ENCODE assay signal across 15 cellular contexts in the genomic region with DNA sequence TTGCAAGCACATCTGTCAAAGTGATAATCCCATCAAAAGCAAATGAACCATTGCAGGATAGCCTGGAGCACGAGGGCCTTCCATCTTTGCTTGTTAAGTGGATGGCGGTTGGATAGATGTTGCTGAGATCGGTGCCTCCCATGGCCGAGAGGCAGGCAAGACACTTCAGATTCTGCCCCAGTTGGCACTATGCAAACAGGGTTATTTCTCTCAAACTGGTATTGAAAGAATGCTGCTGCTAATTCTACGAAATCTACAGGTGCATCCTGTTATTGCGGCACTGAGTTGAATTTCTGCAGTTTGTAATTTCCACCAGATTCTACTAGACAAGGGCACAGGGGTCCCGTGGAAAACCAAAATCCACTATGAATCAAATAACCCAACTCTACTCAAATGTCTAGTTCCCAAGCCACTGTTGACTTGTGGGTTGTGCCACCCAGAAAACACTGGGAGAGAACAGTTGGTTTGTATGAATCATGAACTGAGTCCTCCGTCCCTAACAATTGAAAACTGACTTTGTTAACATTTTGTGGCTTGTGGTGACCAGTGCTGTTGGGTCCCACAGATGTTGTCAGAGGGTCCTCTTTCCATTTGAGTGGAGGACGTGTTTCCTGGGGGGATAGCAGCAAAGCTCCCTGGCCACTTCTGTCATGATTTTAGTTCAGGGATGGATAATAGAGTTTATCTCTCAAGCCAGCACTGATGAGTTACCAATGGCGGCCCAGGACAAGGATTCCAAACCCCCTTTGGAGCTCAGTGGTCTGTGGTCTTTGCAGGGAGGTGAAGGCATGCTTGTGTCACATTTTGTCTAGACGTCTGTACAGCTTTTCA. TPM values are rescaled to one million over a fixed set of nuclear protein-coding genes. Genes with fewer than 3 reads are reported as not detected.
DNase-seq lines count a peak whose midpoint lies in the region; ATAC-seq, FAIRE-seq and TF ChIP-seq lines count a peak whose summit lies in the region.
"Had no signal": no experiment of that assay in that cellular context is flagged by ENCODE, and none has a peak within 500 bp of the region (broad histone marks: within the 10 kb centered on the region; RNA-seq: fewer than 3 reads in every experiment).

No MANE protein-coding gene starts in this region.

- no peak for TF ChIP-seq RAD21 in GM12878 (IDR thresholded peaks at IDR 0.05; ENCODE audit: insufficient read depth, low read depth, low read length)

- H3K4me2 ChIP-seq in OCI-LY3 (ENCODE audit: low read length) (peak overlapping the region; percentile 59), GM12878 (ENCODE audit: control insufficient read depth, insufficient read depth) (no peak overlapping the region)

- POLR2A ChIA-PET in GM12878 (lab: Charles Lee), result no interaction called here

- DNase-seq in cardiac septum (ENCODE audit: low spot score), result peak; percentile 10
- no peak for DNase-seq in Right ventricle myocardium inferior (ENCODE audit: missing footprints)
- no peak for DNase-seq in GM12878 (ENCODE audit: low read depth, low spot score)
- no peak for DNase-seq in upper lobe of right lung
- no peak for DNase-seq in GM19238 (ENCODE audit: insufficient read length, low spot score)
- no peak for DNase-seq in MG63
- no peak for DNase-seq in NCI-H748 treated with DMSO at 0.1 percent for 48 hours (lab: John Stamatoyannopoulos, UW)
- DNase-seq: effector CD8-positive, alpha-beta T cell; glutamatergic neuron; NCI-H1092; stimulated activated CD4-positive, alpha-beta T cell treated with anti-CD3 and anti-CD28 coated beads, Interleukin-15, amount 100 ng/mL, for 24 hours had no signal

- H3K4me1 ChIP-seq in OCI-LY3 (ENCODE audit: low read length), result peaks cover 79% of the 10 kb centered on the region
- H3K4me1 ChIP-seq in GM12878 (ENCODE audit: control insufficient read depth, insufficient read depth, low read length), result peaks cover 30% of the 10 kb centered on the region
- peaks cover 53% of the 10 kb centered on the region for H3K4me1 ChIP-seq in upper lobe of right lung
- H3K4me1 ChIP-seq: body of pancreas had no signal

- H2AFZ ChIP-seq in OCI-LY3 (ENCODE audit: low read depth, low read length) (no peak overlapping the region), GM12878 (ENCODE audit: control insufficient read depth, low read depth, low read length) (no peak overlapping the region)

- H3K79me2 ChIP-seq in OCI-LY3 (ENCODE audit: low read length) (no peaks in the 10 kb centered on the region), GM12878 (ENCODE audit: control insufficient read depth, insufficient read depth, low read length) (no peaks in the 10 kb centered on the region)

- FAIRE-seq in GM12878 (lab: Jason Lieb, UNC), result no peak

- H3K4me3 ChIP-seq in OCI-LY3 (ENCODE audit: low read length) (peak overlapping the region; percentile 23), GM12878 (no peak overlapping the region), upper lobe of right lung (no peak overlapping the region), MG63 (no peak overlapping the region)
- H3K4me3 ChIP-seq: body of pancreas, left lung had no signal

- peak overlapping the region; percentile 65 for H3K27ac ChIP-seq in OCI-LY3 (ENCODE audit: low read length)
- no peak overlapping the region for H3K27ac ChIP-seq in GM12878 (ENCODE audit: control insufficient read depth, insufficient read depth)
- H3K27ac ChIP-seq in upper lobe of right lung, result peak overlapping the region; percentile 3
- H3K27ac ChIP-seq: body of pancreas had no signal

- CTCF ChIA-PET in GM12878 (lab: Yijun Ruan, JAX), result interaction anchor here (0.6 to 4.1 kb wide), 5 partner anchors 18 to 252 kb away, joined by 3 to 34 read pairs (median 3); no protein-coding TSS in a partner anchor

- in situ Hi-C loops in GM12878 (cut with MboI), result no loop called here

- BruUV-seq in GM12878 (replicated peaks; lab: Mats Ljungman, UMichigan), result no TSS peak

- WGBS in GM12878 (ENCODE audit: insufficient coverage, insufficient replicate concordance, low lambda C conversion rate, missing lambda C conversion rate), result 43% methylated on average over 11 of the region's 11 CpGs

- intact Hi-C loops in cardiac septum (cut with DNase I), result no loop called here
- intact Hi-C loops in Right ventricle myocardium inferior (cut with DNase I), result no loop called here
- intact Hi-C loops in GM12878 (cut with micrococcal nuclease; ENCODE audit: unreplicated experiment), result no loop called here
- intact Hi-C loops in upper lobe of right lung (cut with DNase I), result loop anchor here (10.0 kb wide), 1 partner anchor 55 kb away; no protein-coding TSS in a partner anchor

- H3K9ac ChIP-seq in OCI-LY3 (ENCODE audit: low read length) (peak overlapping the region; percentile 42), GM12878 (ENCODE audit: control insufficient read depth, insufficient read depth, low read length) (no peak overlapping the region)

- TF ChIP-seq CTCF in OCI-LY3 (IDR thresholded peaks at IDR 0.05; ENCODE audit: low read depth, low read length), result no peak
- TF ChIP-seq CTCF in GM12878 (IDR thresholded peaks at IDR 0.05 in 2 of 3, conservative IDR thresholded peaks at IDR 0.05 in 1 of 3; ENCODE audit: control insufficient read depth in 2 of 3, extremely low read depth in 1 of 3, insufficient read depth in 1 of 3, low read depth in 3 of 3, low read length in 3 of 3), result no peak
- no peak for TF ChIP-seq CTCF in upper lobe of right lung (IDR thresholded peaks at IDR 0.05)

- RAD21 ChIA-PET in GM12878 (lab: Charles Lee; ENCODE audit: unreplicated experiment), result interaction anchor here (0.9 to 3.0 kb wide), 5 partner anchors 11 to 173 kb away, joined by 3 to 10 read pairs (median 3); no protein-coding TSS in a partner anchor

- SMC1A ChIA-PET in GM12878 (lab: Charles Lee; ENCODE audit: uncharacterized antibody, unreplicated experiment), result interaction anchor here (1.1 to 6.9 kb wide), 5 partner anchors 11 to 56 kb away, joined by 4 to 66 read pairs (median 9); no protein-coding TSS in a partner anchor

- TF ChIP-seq EP300 in GM12878 (IDR thresholded peaks at IDR 0.05; ENCODE audit: borderline replicate concordance in 1 of 2, control insufficient read depth in 1 of 2, low read depth in 2 of 2, low read length in 2 of 2), result no peak

- H4K20me1 ChIP-seq in OCI-LY3 (ENCODE audit: insufficient read depth, low read length) (no peaks in the 10 kb centered on the region), GM12878 (ENCODE audit: control insufficient read depth, insufficient read depth) (no peaks in the 10 kb centered on the region)

- ATAC-seq in Right ventricle myocardium inferior (no peak), GM12878 (no peak), upper lobe of right lung (no peak)
- ATAC-seq: body of pancreas had no signal

- H3K36me3 ChIP-seq in OCI-LY3 (replicated peaks; ENCODE audit: low read depth, low read length) (no peaks in the 10 kb centered on the region), GM12878 (ENCODE audit: control insufficient read depth in 2 of 2, insufficient read depth in 2 of 2, low read length in 1 of 2) (no peaks in the 10 kb centered on the region), upper lobe of right lung (no peaks in the 10 kb centered on the region), MG63 (no peaks in the 10 kb centered on the region)
- H3K36me3 ChIP-seq: left lung had no signal

- no peak for TF ChIP-seq POLR2A in GM12878 (IDR thresholded peaks at IDR 0.05; ENCODE audit: low read depth, low read length)

- H3K27me3 ChIP-seq in OCI-LY3 (ENCODE audit: low read depth, low read length), result no peaks in the 10 kb centered on the region
- no peaks in the 10 kb centered on the region; a peak in 1 of 4 replicates for H3K27me3 ChIP-seq in GM12878 (replicated peaks in 1 of 2; ENCODE audit: control insufficient read depth in 2 of 2, insufficient read depth in 2 of 2, low read length in 1 of 2)
- no peaks in the 10 kb centered on the region for H3K27me3 ChIP-seq in upper lobe of right lung
- H3K27me3 ChIP-seq in MG63, result peaks cover 7% of the 10 kb centered on the region; the same call in 1 of the 2 replicates
- H3K27me3 ChIP-seq: body of pancreas, left lung had no signal

- H3K9me3 ChIP-seq in OCI-LY3 (ENCODE audit: insufficient read depth, low read length) (peaks cover 5% of the 10 kb centered on the region; the same call in 1 of the 2 replicates), GM12878 (replicated peaks; ENCODE audit: control insufficient read depth, insufficient read depth, low read length) (no peaks in the 10 kb centered on the region), upper lobe of right lung (no peaks in the 10 kb centered on the region), MG63 (no peaks in the 10 kb centered on the region)
- H3K9me3 ChIP-seq: body of pancreas, left lung had no signal

RNA-seq across cellular contexts. Expression of a gene that starts 7.1 kb away (rescaled TPM):
- total RNA-seq in cardiac septum, result 0.73 TPM
- total RNA-seq in Right ventricle myocardium inferior, result 3.8 TPM
- 4.9 and 10.7 TPM in 2 replicates for total RNA-seq in GM12878 (2013; cell fraction: nucleolus; rRNA removed)
- 3.4 and 4.0 TPM in 2 replicates for total RNA-seq in GM12878 (2014; rRNA removed)
- total RNA-seq in GM12878 (2014; rRNA removed; fragmentation: Illumina TruSeq; extraction: Trizol), result 5.0 and 5.3 TPM in 2 replicates
- total RNA-seq in GM12878 (2021), result 5.0 and 5.3 TPM in 2 replicates
- polyA plus RNA-seq in GM12878 (2011; ENCODE audit: low read depth), result 0.97 TPM
- 2.2 and 2.4 TPM in 2 replicates for polyA plus RNA-seq in GM12878 (2011; rRNA removed)
- polyA plus RNA-seq in GM12878 (2011; cell fraction: cytosol; rRNA removed), result 1.2 TPM in 2 replicates
- polyA plus RNA-seq in GM12878 (2011; cell fraction: nucleus; rRNA removed), result 0.80 and 1.1 TPM in 2 replicates
- polyA plus RNA-seq in GM12878 (2012), result 1.3 and 2.2 TPM in 2 replicates
- polyA plus RNA-seq in GM12878 (2014; fragmentation: Illumina TruSeq; extraction: Trizol), result 5.6 and 6.0 TPM in 2 replicates
- polyA plus RNA-seq in GM12878 (2014; fragmentation: Nextera tagmentation; extraction: Ambion mirVana), result 1 to 10 TPM; 3.3 to 5.1 TPM
- 3.4 and 3.9 TPM in 2 replicates for polyA plus RNA-seq in GM12878 (2014; rRNA removed)
- polyA plus RNA-seq in GM12878 (2016; fragmentation: Nextera tagmentation; extraction: Ambion mirVana), result 1 to 10 TPM; 4.8 to 5.7 TPM
- polyA minus RNA-seq in GM12878 (2011; rRNA and poly(A)+ RNA removed), result 1.0 and 1.1 TPM in 2 replicates
- not detected in 2 replicates for polyA minus RNA-seq in GM12878 (2011; cell fraction: cytosol; rRNA and poly(A)+ RNA removed)
- 0.77 and 1.2 TPM in 2 replicates for polyA minus RNA-seq in GM12878 (2011; cell fraction: nucleus; rRNA and poly(A)+ RNA removed)
- total RNA-seq in upper lobe of right lung, result 4.3 TPM
- total RNA-seq in MG63 (2014; rRNA removed; shearing (Covaris generic); ENCODE audit: low replicate concordance), result not detected in 2 replicates
- total RNA-seq: SK-MEL-5 had no signal

RNA-seq across cellular contexts. Expression of a gene that starts 19.5 kb away (rescaled TPM):
- total RNA-seq in cardiac septum (70.1 TPM), Right ventricle myocardium inferior (65.7 TPM), GM12878 (2014; rRNA removed) (38.3 and 49.0 TPM in 2 replicates), GM12878 (2014; rRNA removed; fragmentation: Illumina TruSeq; extraction: Trizol) (85.7 and 94.1 TPM in 2 replicates), GM12878 (2021) (101 and 106 TPM in 2 replicates), upper lobe of right lung (92.5 TPM)
- total RNA-seq in GM12878 (2013; cell fraction: nucleolus; rRNA removed), result 136 and 141 TPM in 2 replicates
- 52.6 TPM for polyA plus RNA-seq in GM12878 (2011; ENCODE audit: low read depth)
- polyA plus RNA-seq in GM12878 (2011; rRNA removed) (64.5 and 65.3 TPM in 2 replicates), GM12878 (2014; fragmentation: Illumina TruSeq; extraction: Trizol) (156 and 160 TPM in 2 replicates), GM12878 (2014; fragmentation: Nextera tagmentation; extraction: Ambion mirVana) (10 to 100 TPM; 28.4 to 45.0 TPM), GM12878 (2014; rRNA removed) (79.9 and 82.1 TPM in 2 replicates), GM12878 (2016; fragmentation: Nextera tagmentation; extraction: Ambion mirVana) (100 to 1,000 TPM; 177 to 181 TPM)
- polyA plus RNA-seq in GM12878 (2011; cell fraction: cytosol; rRNA removed), result 33.5 and 38.9 TPM in 2 replicates
- polyA plus RNA-seq in GM12878 (2011; cell fraction: nucleus; rRNA removed), result 130 and 190 TPM in 2 replicates
- polyA plus RNA-seq in GM12878 (2012), result 73.3 and 80.2 TPM in 2 replicates
- 22.5 and 26.1 TPM in 2 replicates for polyA minus RNA-seq in GM12878 (2011; rRNA and poly(A)+ RNA removed)
- 11.8 and 17.6 TPM in 2 replicates for polyA minus RNA-seq in GM12878 (2011; cell fraction: cytosol; rRNA and poly(A)+ RNA removed)
- polyA minus RNA-seq in GM12878 (2011; cell fraction: nucleus; rRNA and poly(A)+ RNA removed), result 19.2 and 28.1 TPM in 2 replicates
- total RNA-seq in MG63 (2014; rRNA removed; shearing (Covaris generic); ENCODE audit: low replicate concordance), result 27.2 and 99.9 TPM in 2 replicates
